Comparison of ENCODE assay signal across 19 cellular contexts in genomic region chr2:13091463-13091862, GRCh38.
"Had no signal": no experiment of that assay in that cellular context is flagged by ENCODE, and none has a peak within 500 bp of the region (broad histone marks: within the 10 kb centered on the region; RNA-seq: fewer than 3 reads in every experiment).

No MANE protein-coding gene starts in this region.

- H3K27ac Mint-ChIP-seq: activated naive CD4-positive, alpha-beta T cell treated with anti-CD3 and anti-CD28 coated beads, Interleukin-2, amount 50 U/mL, for 24 hours; activated T-cell treated with anti-CD3 and anti-CD28 coated beads, Interleukin-2, amount 50 U/mL, for 72 hours; endodermal cell; nephron progenitor cell; stimulated activated naive B cell treated with anti-CD40 and anti-IgM and Interleukin-4, amounts not matched to agents 10 μg/mL and 1 μg/mL and 100 μg/mL, for 72 hours had no signal

- H3K9me3 Mint-ChIP-seq: activated T-cell treated with anti-CD3 and anti-CD28 coated beads, Interleukin-2, amount 50 U/mL, for 72 hours; endodermal cell; nephron progenitor cell; stimulated activated naive B cell treated with anti-CD40 and anti-IgM and Interleukin-4, amounts not matched to agents 10 μg/mL and 1 μg/mL and 100 μg/mL, for 72 hours had no signal

- H3K4me3 ChIP-seq: colonic mucosa, gastroesophageal sphincter, heart left ventricle, left lung, sigmoid colon, spleen, thyroid gland had no signal

- H3K4me1 Mint-ChIP-seq: activated naive CD4-positive, alpha-beta T cell treated with anti-CD3 and anti-CD28 coated beads, Interleukin-2, amount 50 U/mL, for 24 hours; nephron progenitor cell; stimulated activated naive B cell treated with anti-CD40 and anti-IgM and Interleukin-4, amounts not matched to agents 10 μg/mL and 1 μg/mL and 100 μg/mL, for 72 hours had no signal

- H3K4me1 ChIP-seq: colonic mucosa, gastroesophageal sphincter, left lung, sigmoid colon, spleen, thyroid gland had no signal

- H3K36me3 ChIP-seq: colonic mucosa, gastroesophageal sphincter, heart left ventricle, left lung, sigmoid colon, spleen, thyroid gland, WERI-Rb-1 had no signal

- H3K4me3 Mint-ChIP-seq: activated naive CD4-positive, alpha-beta T cell treated with anti-CD3 and anti-CD28 coated beads, Interleukin-2, amount 50 U/mL, for 24 hours; activated T-cell treated with anti-CD3 and anti-CD28 coated beads, Interleukin-2, amount 50 U/mL, for 72 hours; endodermal cell; nephron progenitor cell; stimulated activated naive B cell treated with anti-CD40 and anti-IgM and Interleukin-4, amounts not matched to agents 10 μg/mL and 1 μg/mL and 100 μg/mL, for 72 hours had no signal

- DNase-seq: activated CD4-positive, alpha-beta T cell treated with anti-CD3 and anti-CD28 coated beads for 1 hour; activated CD8-positive, alpha-beta memory T cell treated with anti-CD3 and anti-CD28 coated beads for 24 hours; activated effector memory CD4-positive, alpha-beta T cell treated with anti-CD3 and anti-CD28 coated beads, Interleukin-2, amount 50 U/mL, for 16 hours; activated T-cell treated with anti-CD3 and anti-CD28 coated beads, Interleukin-2, amount 50 U/mL, for 72 hours; caudate nucleus; colonic mucosa; endodermal cell; heart left ventricle; left lung; nephron progenitor cell; nucleus accumbens; sigmoid colon; spleen; stimulated activated CD4-positive, alpha-beta T cell treated with anti-CD3 and anti-CD28 coated beads, Interleukin-4, amount 100 ng/mL, for 4 hours; stimulated activated naive B cell treated with anti-CD40 and anti-IgM and Interleukin-4, amounts not matched to agents 10 μg/mL and 1 μg/mL and 100 μg/mL, for 72 hours; thyroid gland; WERI-Rb-1 had no signal

- ATAC-seq: activated T-cell treated with anti-CD3 and anti-CD28 coated beads, Interleukin-2, amount 50 U/mL, for 72 hours; gastroesophageal sphincter; heart left ventricle; left lung; stimulated activated naive B cell treated with anti-CD40 and anti-IgM and Interleukin-4, amounts not matched to agents 10 μg/mL and 1 μg/mL and 100 μg/mL, for 72 hours had no signal

- H3K36me3 Mint-ChIP-seq: activated naive CD4-positive, alpha-beta T cell treated with anti-CD3 and anti-CD28 coated beads, Interleukin-2, amount 50 U/mL, for 24 hours; stimulated activated naive B cell treated with anti-CD40 and anti-IgM and Interleukin-4, amounts not matched to agents 10 μg/mL and 1 μg/mL and 100 μg/mL, for 72 hours had no signal

- H3K27me3 ChIP-seq: colonic mucosa, gastroesophageal sphincter, heart left ventricle, left lung, sigmoid colon, thyroid gland had no signal

- H3K9me3 ChIP-seq: colonic mucosa, gastroesophageal sphincter, heart left ventricle, left lung, sigmoid colon, spleen, thyroid gland had no signal

- H3K27ac ChIP-seq: colonic mucosa, gastroesophageal sphincter, heart left ventricle, left lung, sigmoid colon, spleen, thyroid gland, WERI-Rb-1 had no signal
